Comparison of ENCODE assay signal across 8 cellular contexts in the genomic region with DNA sequence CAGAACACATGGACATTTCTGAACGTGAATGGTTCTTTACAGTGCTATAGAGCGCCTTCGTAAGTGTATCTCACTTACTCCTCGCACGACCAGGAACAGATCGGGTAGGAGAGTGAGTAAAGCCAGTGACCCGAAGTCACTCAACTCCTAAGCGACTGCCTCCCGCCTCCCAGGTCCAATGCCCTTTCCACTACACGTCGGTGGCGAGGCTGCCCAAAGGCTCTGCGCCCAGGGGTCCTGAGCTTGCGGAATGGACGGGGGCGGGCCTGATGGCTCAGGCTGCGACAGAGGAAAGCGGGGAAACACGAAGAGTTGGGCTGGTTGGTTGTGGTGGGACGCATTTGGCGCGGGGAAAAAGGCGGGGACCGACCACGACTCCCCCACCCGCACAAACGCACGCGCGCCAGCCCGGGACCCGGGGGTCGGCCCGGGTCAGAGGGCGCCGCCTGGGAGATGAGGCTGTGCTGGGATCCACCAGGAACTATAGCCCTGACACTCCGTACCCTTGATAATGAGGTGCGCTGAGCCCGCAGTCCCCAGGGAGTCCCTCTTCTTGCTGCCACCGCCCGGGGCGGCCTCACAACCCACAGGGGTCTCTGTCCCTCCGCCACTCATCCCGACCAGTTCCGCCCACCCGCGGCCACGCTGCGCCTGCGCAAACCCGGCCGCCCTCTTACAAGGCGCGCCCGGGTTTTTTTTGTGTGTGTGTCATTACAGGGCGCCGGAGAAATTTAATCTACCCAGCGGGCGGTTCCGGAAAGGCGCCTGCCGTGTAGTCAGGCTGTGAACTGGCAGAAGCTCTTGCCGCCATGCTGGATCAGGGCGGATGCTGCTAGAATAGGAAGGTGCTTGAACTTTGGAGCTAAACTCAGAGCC. TPM values are rescaled to one million over a fixed set of nuclear protein-coding genes. Genes with fewer than 3 reads are reported as not detected.
DNase-seq lines count a peak whose midpoint lies in the region; ATAC-seq and TF ChIP-seq lines count a peak whose summit lies in the region.

Gene BLOC1S5, minus strand, starts transcription at position 628 of the 876 bp plus-strand sequence. Its CDS starts 13 bp downstream, at position 615.

- no peaks in the 10 kb centered on the region for H3K27me3 Mint-ChIP-seq in activated CD4-positive, alpha-beta T cell treated with anti-CD3 and anti-CD28 coated beads, Interleukin-2, amount 10 ng/mL, durations not matched to agents 24 days and 14 days

- H3K4me3 ChIP-seq in BJ (ENCODE audit: low read depth, low read length) (peak within 1 kb of the TSS; percentile 98), coronary artery (peak within 1 kb of the TSS; percentile 87)

- peak; percentile 87 for DNase-seq in BJ (ENCODE audit: low read depth)
- DNase-seq in NCI-H526 treated with DMSO at 0.1 percent for 48 hours (lab: John Stamatoyannopoulos, UW), result peak; percentile 92
- DNase-seq in activated CD4-positive, alpha-beta T cell treated with anti-CD3 and anti-CD28 coated beads, Interleukin-2, amount 10 ng/mL, durations not matched to agents 24 days and 14 days, result peak; percentile 99
- DNase-seq in coronary artery (ENCODE audit: low spot score), result peak; percentile 97
- peak; percentile 96 to 97 for DNase-seq in left colon
- DNase-seq in stimulated activated CD4-positive, alpha-beta T cell treated with anti-CD3 and anti-CD28 coated beads, Interleukin-1b, Interleukin-23, amount 100 ng/mL, for 48 hours, result peak; percentile 97

- peaks cover 2% of the 10 kb centered on the region; the same call in 1 of the 2 replicates for H3K36me3 ChIP-seq in BJ (ENCODE audit: control insufficient read depth, insufficient read depth, low read length)

- no peaks in the 10 kb centered on the region for H3K9me3 Mint-ChIP-seq in activated CD4-positive, alpha-beta T cell treated with anti-CD3 and anti-CD28 coated beads, Interleukin-2, amount 10 ng/mL, durations not matched to agents 24 days and 14 days

- intact Hi-C loops in activated CD4-positive, alpha-beta T cell treated with anti-CD3 and anti-CD28 coated beads, Interleukin-2, amount 10 ng/mL, durations not matched to agents 24 days and 14 days (cut with micrococcal nuclease), result loop anchor here (1.0 to 10.0 kb wide), 8 partner anchors 38 to 749 kb away; partner anchors contain the start of genes BMP6, EEF1E1, SLC35B3 and SNRNP48
- intact Hi-C loops in left colon (cut with DNase I, micrococcal nuclease), result no loop called here

- TF ChIP-seq CTCF in BJ (IDR thresholded peaks at IDR 0.05; ENCODE audit: insufficient read depth, low read depth, low read length), result 0 out of 2 replicates have a peak, but pooled peaks have one; percentile 7
- TF ChIP-seq CTCF in coronary artery (IDR thresholded peaks at IDR 0.05), result no peak

- no peaks in the 10 kb centered on the region for H3K27me3 ChIP-seq in BJ (ENCODE audit: control insufficient read depth, insufficient read depth, low read length)

- CTCF ChIA-PET in BJ (lab: Yijun Ruan, JAX), result interaction anchor here (0.6 to 1.1 kb wide), 4 partner anchors 10 to 799 kb away, joined by 3 to 4 read pairs (median 3); no protein-coding TSS in a partner anchor

- POLR2A ChIA-PET in BJ (lab: Charles Lee), result interaction anchor here (0.7 kb wide), 1 partner anchor 49 kb away, joined by 4 read pairs; no protein-coding TSS in a partner anchor

- H3K4me3 Mint-ChIP-seq in activated CD4-positive, alpha-beta T cell treated with anti-CD3 and anti-CD28 coated beads, Interleukin-2, amount 10 ng/mL, durations not matched to agents 24 days and 14 days, result peak within 1 kb of the TSS; percentile 97

- H3K27ac Mint-ChIP-seq in activated CD4-positive, alpha-beta T cell treated with anti-CD3 and anti-CD28 coated beads, Interleukin-2, amount 10 ng/mL, durations not matched to agents 24 days and 14 days, result peak within 1 kb of the TSS; percentile 98

- H3K27ac ChIP-seq in coronary artery, result peak within 1 kb of the TSS; percentile 79 to 93

- peaks cover 9% of the 10 kb centered on the region for H3K36me3 Mint-ChIP-seq in activated CD4-positive, alpha-beta T cell treated with anti-CD3 and anti-CD28 coated beads, Interleukin-2, amount 10 ng/mL, durations not matched to agents 24 days and 14 days (ENCODE audit: low read depth)

- peaks cover 23% of the 10 kb centered on the region for H3K4me1 Mint-ChIP-seq in activated CD4-positive, alpha-beta T cell treated with anti-CD3 and anti-CD28 coated beads, Interleukin-2, amount 10 ng/mL, durations not matched to agents 24 days and 14 days

- ATAC-seq in GM19324 (IDR thresholded peaks at IDR 0.05; ENCODE audit: low FRiP score, unreplicated experiment) (peak; percentile 95), HG03469 (IDR thresholded peaks at IDR 0.05; ENCODE audit: unreplicated experiment) (peak; percentile 79), left colon (peak; percentile 96)

RNA-seq across cellular contexts. Expression of gene BLOC1S5, which starts in this region (rescaled TPM):
- 3.3 and 8.0 TPM in 2 replicates for polyA plus RNA-seq in BJ (2011; rRNA removed)
- 1.5 and 2.6 TPM in 2 replicates for polyA minus RNA-seq in BJ (2011; rRNA and poly(A)+ RNA removed)
- total RNA-seq in activated CD4-positive, alpha-beta T cell treated with anti-CD3 and anti-CD28 coated beads, Interleukin-2, amount 10 ng/mL, durations not matched to agents 24 days and 14 days, result 15.7 and 19.6 TPM in 2 replicates
- 10 to 100 TPM; 10.1 to 11.0 TPM for total RNA-seq in left colon

Comparison
In these comparisons a context has a peak if more than half of its experiments do, and no peak if none do; other contexts are left out.
1. Peak in every context shown above with its lines: DNase-seq, ATAC-seq, H3K4me3 ChIP-seq and H3K27ac ChIP-seq.